In genomic region chr12:7905071-7905470, GRCh38 we compare ENCODE assay signal across 13 cellular contexts. TPM values are rescaled to one million over a fixed set of nuclear protein-coding genes. Genes with fewer than 3 reads are reported as not detected.
DNase-seq lines count a peak whose midpoint lies in the region; TF ChIP-seq lines count a peak whose summit lies in the region.
"Had no signal": no experiment of that assay in that cellular context is flagged by ENCODE, and none has a peak within 500 bp of the region (broad histone marks: within the 10 kb centered on the region; RNA-seq: fewer than 3 reads in every experiment).

No MANE protein-coding gene starts in this region.

- in situ Hi-C loops in HAP-1 (cut with MboI; ENCODE audit: low sequenced_read_pairs), result no loop called here

- no peak overlapping the region for H3K9ac ChIP-seq in neural progenitor cell

- H3K4me1 Mint-ChIP-seq in chondrocyte (ENCODE audit: low read depth) (peaks cover 19% of the 10 kb centered on the region), neural progenitor cell (peaks cover 25% of the 10 kb centered on the region)
- H3K4me1 Mint-ChIP-seq: activated naive CD8-positive, alpha-beta T cell treated with anti-CD3 and anti-CD28 coated beads for 36 hours had no signal

- H3K9me3 ChIP-seq in HAP-1 (no peaks in the 10 kb centered on the region), neural progenitor cell (ENCODE audit: low read depth) (no peaks in the 10 kb centered on the region)
- H3K9me3 ChIP-seq: colonic mucosa, tibial artery had no signal

- no peaks in the 10 kb centered on the region for H3K79me2 ChIP-seq in neural progenitor cell (ENCODE audit: low read depth)

- H4K20me1 ChIP-seq in neural progenitor cell (ENCODE audit: low read depth), result no peaks in the 10 kb centered on the region

- H3K27me3 ChIP-seq in HAP-1 (ENCODE audit: low read depth) (peaks cover 20% of the 10 kb centered on the region; the same call in 1 of the 2 replicates), neural progenitor cell (no peaks in the 10 kb centered on the region)
- H3K27me3 ChIP-seq: colonic mucosa, foreskin keratinocyte, tibial artery had no signal

- peak; percentile 47 to 63 for DNase-seq in HAP-1 (ENCODE audit: low spot score in 2 of 2)
- DNase-seq in NCI-H2171 treated with DMSO at 0.1 percent for 48 hours (lab: John Stamatoyannopoulos, UW), result peak; percentile 91
- DNase-seq in chondrocyte (ENCODE audit: low spot score), result no peak
- no peak for DNase-seq in neural progenitor cell (ENCODE audit: low spot score)
- no peak for DNase-seq in HPDE6-E6E7 (ENCODE audit: extremely low spot score)
- no peak for DNase-seq in DMS153 (lab: John Stamatoyannopoulos, UW)
- no peak for DNase-seq in SKM-1 treated with dmso at 0.1 percent for 144 hours (lab: John Stamatoyannopoulos, UW; ENCODE audit: unreplicated experiment)
- DNase-seq: activated naive CD8-positive, alpha-beta T cell treated with anti-CD3 and anti-CD28 coated beads for 36 hours; colonic mucosa; foreskin keratinocyte; NCI-H2081 treated with DMSO at 0.1 percent for 48 hours; tibial artery had no signal

- peak overlapping the region; percentile 30 for H3K4me2 ChIP-seq in neural progenitor cell

- TF ChIP-seq CTCF in chondrocyte (IDR thresholded peaks at IDR 0.05) (no peak), neural progenitor cell (IDR thresholded peaks at IDR 0.05) (no peak)

- no peak overlapping the region for H3K4me3 Mint-ChIP-seq in chondrocyte (ENCODE audit: unreplicated experiment)
- no peak overlapping the region for H3K4me3 Mint-ChIP-seq in neural progenitor cell
- H3K4me3 Mint-ChIP-seq: activated naive CD8-positive, alpha-beta T cell treated with anti-CD3 and anti-CD28 coated beads for 36 hours had no signal

- H3K4me1 ChIP-seq in HAP-1 (no peaks in the 10 kb centered on the region), neural progenitor cell (peaks cover 14% of the 10 kb centered on the region)
- H3K4me1 ChIP-seq: colonic mucosa, foreskin keratinocyte, tibial artery had no signal

- H3K27me3 Mint-ChIP-seq in chondrocyte (ENCODE audit: low read depth) (no peaks in the 10 kb centered on the region), neural progenitor cell (ENCODE audit: insufficient read depth, low read depth) (peaks cover 9% of the 10 kb centered on the region)
- H3K27me3 Mint-ChIP-seq: activated naive CD8-positive, alpha-beta T cell treated with anti-CD3 and anti-CD28 coated beads for 36 hours had no signal

- H3K27ac Mint-ChIP-seq in chondrocyte (ENCODE audit: unreplicated experiment) (peak overlapping the region; percentile 43), neural progenitor cell (peak overlapping the region; percentile 43)
- H3K27ac Mint-ChIP-seq: activated naive CD8-positive, alpha-beta T cell treated with anti-CD3 and anti-CD28 coated beads for 36 hours had no signal

- H2AFZ ChIP-seq in neural progenitor cell (replicated peaks), result no peak overlapping the region

- H3K9me3 Mint-ChIP-seq in chondrocyte (ENCODE audit: low read depth), result no peaks in the 10 kb centered on the region
- H3K9me3 Mint-ChIP-seq in neural progenitor cell, result no peaks in the 10 kb centered on the region
- H3K9me3 Mint-ChIP-seq: activated naive CD8-positive, alpha-beta T cell treated with anti-CD3 and anti-CD28 coated beads for 36 hours had no signal

- H3K27ac ChIP-seq in neural progenitor cell, result no peak overlapping the region
- H3K27ac ChIP-seq: colonic mucosa, foreskin keratinocyte, tibial artery had no signal

- peaks cover 24% of the 10 kb centered on the region for H3F3A ChIP-seq in neural progenitor cell (ENCODE audit: low read depth)

- no peaks in the 10 kb centered on the region for H3K36me3 ChIP-seq in HAP-1 (replicated peaks)
- H3K36me3 ChIP-seq in neural progenitor cell, result no peaks in the 10 kb centered on the region
- H3K36me3 ChIP-seq: colonic mucosa, tibial artery had no signal

- H3K4me3 ChIP-seq in HAP-1 (no peak overlapping the region), neural progenitor cell (no peak overlapping the region)
- H3K4me3 ChIP-seq: colonic mucosa, tibial artery had no signal

- H3K36me3 Mint-ChIP-seq in chondrocyte (ENCODE audit: low read depth), result no peaks in the 10 kb centered on the region
- H3K36me3 Mint-ChIP-seq in neural progenitor cell, result no peaks in the 10 kb centered on the region
- H3K36me3 Mint-ChIP-seq: activated naive CD8-positive, alpha-beta T cell treated with anti-CD3 and anti-CD28 coated beads for 36 hours had no signal

RNA-seq across cellular contexts. Expression of gene SLC2A3, which starts 30.9 kb away (rescaled TPM):
- total RNA-seq in chondrocyte (28.6 to 82.7 TPM (median 75.2 TPM) in 3 replicates), neural progenitor cell (ENCODE audit: low replicate concordance) (462 and 548 TPM in 2 replicates)

RNA-seq across cellular contexts. Expression of gene SLC2A14, which starts 32.4 kb away (rescaled TPM):
- total RNA-seq in chondrocyte (0.60 to 2.3 TPM (median 1.8 TPM) in 3 replicates), neural progenitor cell (ENCODE audit: low replicate concordance) (0.46 and 0.49 TPM in 2 replicates)
- total RNA-seq: myocyte had no signal

Comparison
In these comparisons a context has a peak if more than half of its experiments do, and no peak if none do; other contexts are left out.
1. DNase-seq: peak in HAP-1 (2 of 2) and NCI-H2171 treated with DMSO at 0.1 percent for 48 hours (single experiment); none in chondrocyte (single experiment), neural progenitor cell (single experiment), HPDE6-E6E7 (single experiment), DMS153 (single experiment) and SKM-1 treated with dmso at 0.1 percent for 144 hours (single experiment).